ENCODE assay signal across 19 cellular contexts in the genomic region with DNA sequence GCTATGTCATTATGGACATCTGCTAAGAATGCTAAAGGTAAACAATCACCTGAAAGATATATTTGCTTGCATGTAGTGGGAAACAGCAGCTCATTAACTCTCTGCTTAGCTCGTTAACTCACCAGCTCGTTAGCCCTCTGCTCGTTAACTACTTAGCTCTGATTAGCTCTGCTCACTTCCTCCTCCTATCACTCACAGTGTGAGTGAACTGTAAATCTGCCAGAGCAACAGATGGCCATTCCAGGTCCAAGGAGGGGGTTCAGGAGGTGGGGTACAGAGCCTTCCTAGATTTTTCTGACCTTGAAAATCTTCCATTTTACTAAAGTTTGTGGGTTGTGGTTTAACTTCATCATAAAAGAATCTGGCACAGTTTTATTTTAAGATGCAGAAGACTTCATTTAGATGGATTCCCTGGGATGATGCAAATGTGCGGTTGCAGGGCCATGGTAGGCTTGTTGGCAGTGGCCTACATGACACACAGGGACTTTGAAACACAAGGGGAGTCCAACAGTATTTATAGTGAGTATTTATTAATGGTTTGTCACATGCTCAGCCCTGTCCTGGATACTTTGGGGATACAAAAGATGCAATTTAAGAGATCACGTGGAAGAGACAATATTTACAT.
"Had no signal": no experiment of that assay in that cellular context is flagged by ENCODE, and none has a peak within 500 bp of the region (broad histone marks: within the 10 kb centered on the region; RNA-seq: fewer than 3 reads in every experiment).

No MANE protein-coding gene starts in this region.

- H3K27me3 ChIP-seq: esophagus squamous epithelium, gastroesophageal sphincter, neutrophil, thyroid gland had no signal

- H3K27ac ChIP-seq: esophagus squamous epithelium, gastroesophageal sphincter, neutrophil, parathyroid adenoma, thyroid gland had no signal

- H3K4me3 ChIP-seq: esophagus squamous epithelium, gastroesophageal sphincter, thyroid gland had no signal

- H3K36me3 ChIP-seq: esophagus squamous epithelium, gastroesophageal sphincter, neutrophil, thyroid gland had no signal

- H3K9me3 ChIP-seq: esophagus squamous epithelium, gastroesophageal sphincter, neutrophil, thyroid gland had no signal

- FAIRE-seq: bronchial epithelial cell, TTC549 had no signal

- DNase-seq: activated CD4-positive, alpha-beta T cell treated with anti-CD3 and anti-CD28 coated beads for 1 hour; activated CD4-positive, alpha-beta T cell treated with anti-CD3 and anti-CD28 coated beads, Interleukin-2, amount 50 U/mL, for 1 hour; activated CD8-positive, alpha-beta T cell treated with anti-CD3 and anti-CD28 coated beads, Interleukin-2, amount 10 ng/mL, durations not matched to agents 7 days and 5 days; activated gamma-delta T cell; aorta; cortex of kidney; endodermal cell; esophagus squamous epithelium; head of caudate nucleus; hypothalamus; left cardiac atrium; right cardiac atrium; stimulated activated CD4-positive, alpha-beta T cell treated with anti-CD3 and anti-CD28 coated beads, Interleukin-12 subunit alpha, Interleukin-12 subunit beta, amount 100 ng/mL, for 4 hours; thyroid gland had no signal
